8 cellular contexts compared by ENCODE assay signal in the genomic region with DNA sequence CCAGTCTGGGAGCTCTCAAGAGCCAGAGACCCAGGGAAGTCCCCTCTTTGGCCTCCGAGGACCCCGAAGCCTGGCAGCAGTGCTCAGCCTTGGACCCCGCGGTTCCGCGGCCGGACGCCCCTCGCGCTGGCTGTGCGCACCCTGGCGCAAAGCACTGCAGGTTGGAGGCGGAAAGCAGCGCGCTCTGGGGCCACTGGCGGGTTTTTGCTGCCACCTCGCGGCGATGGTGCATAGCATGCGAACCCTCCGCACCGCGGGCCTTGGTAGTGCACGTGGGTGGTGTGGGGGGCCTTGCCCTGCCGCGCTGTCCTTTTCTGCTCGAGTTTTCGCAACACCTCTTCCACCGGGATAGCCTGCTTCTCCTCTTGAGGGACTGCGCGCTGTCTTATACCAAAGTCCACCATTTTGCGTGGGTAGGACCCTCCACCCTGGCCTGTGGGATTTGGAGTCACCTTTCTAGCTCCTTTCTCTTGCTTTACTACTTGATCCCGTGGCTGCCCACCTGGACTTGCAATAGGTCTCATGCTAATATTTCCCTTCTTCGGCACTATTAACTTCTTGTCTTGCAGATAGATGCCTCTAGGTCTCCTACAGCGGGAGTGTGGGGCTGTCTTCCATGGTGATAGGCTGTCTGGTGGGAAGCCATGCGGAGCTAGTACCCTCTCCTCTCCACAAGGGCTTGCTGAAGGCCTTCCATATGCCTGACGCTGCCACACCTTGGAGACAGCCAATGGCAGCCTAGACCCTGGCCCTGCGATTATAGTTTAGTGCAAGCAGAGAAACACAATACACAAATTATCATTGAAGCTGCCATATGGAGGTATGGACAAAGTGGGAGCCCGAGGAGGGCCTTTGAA. TPM values are rescaled to one million over a fixed set of nuclear protein-coding genes. Genes with fewer than 3 reads are reported as not detected.
DNase-seq lines count a peak whose midpoint lies in the region; ATAC-seq and TF ChIP-seq lines count a peak whose summit lies in the region.

No MANE protein-coding gene starts in this region.

- H3K4me3 ChIP-seq in H7 (ENCODE audit: insufficient read depth, low read depth, low read length) (peak overlapping the region; percentile 25), hepatocyte (no peak overlapping the region), skeletal muscle cell (ENCODE audit: low read depth, low read length) (peak overlapping the region; percentile 31)

- H3K27ac ChIP-seq in hepatocyte = no peak overlapping the region

- H3K27me3 ChIP-seq in H7 (ENCODE audit: control insufficient read depth, insufficient read depth, low read length) (peaks cover 56% of the 10 kb centered on the region), hepatocyte (peaks cover 79% of the 10 kb centered on the region)

- H3K4me1 ChIP-seq in hepatocyte (ENCODE audit: insufficient read depth) = peaks cover 21% of the 10 kb centered on the region

- peak overlapping the region; percentile 91 for H3K4me2 ChIP-seq in hepatocyte

- DNase-seq in D341Med (ENCODE audit: low spot score) (peak; percentile 92), H7 (peak; percentile 93), NCI-H1105 treated with DMSO at 0.1 percent for 48 hours (lab: John Stamatoyannopoulos, UW) (peak; percentile 53), T-helper 9 cell (peak; percentile 64), anterior cingulate cortex (lab: John Stamatoyannopoulos, UW) (peak in 55 of 58 donors; percentile 3 to 80 (median 41)), hepatocyte (ENCODE audit: low spot score) (peak; percentile 87), skeletal muscle cell (ENCODE audit: low read depth) (no peak)

- no peaks in the 10 kb centered on the region for H3K9me3 ChIP-seq in hepatocyte (ENCODE audit: low read depth)

- 8% methylated on average over 38 of the region's 39 CpGs for WGBS in hepatocyte (ENCODE audit: low lambda C conversion rate, missing lambda C conversion rate)

- no peaks in the 10 kb centered on the region for H4K20me1 ChIP-seq in hepatocyte (ENCODE audit: insufficient read depth, poor library complexity, severe bottlenecking)

- H2AFZ ChIP-seq in hepatocyte = peak overlapping the region; percentile 52

- peak; percentile 84 for TF ChIP-seq CTCF in hepatocyte (IDR thresholded peaks at IDR 0.05; ENCODE audit: poor library complexity)

- no peaks in the 10 kb centered on the region for H3K36me3 ChIP-seq in H7 (replicated peaks; ENCODE audit: control insufficient read depth, insufficient read depth, low read length)
- no peaks in the 10 kb centered on the region for H3K36me3 ChIP-seq in hepatocyte (replicated peaks; ENCODE audit: insufficient read depth, low read depth)

- no peaks in the 10 kb centered on the region for H3K9me2 ChIP-seq in hepatocyte (replicated peaks; ENCODE audit: insufficient read depth)

- H3K79me2 ChIP-seq in hepatocyte = no peaks in the 10 kb centered on the region

- ATAC-seq in GM21526 (IDR thresholded peaks at IDR 0.05; ENCODE audit: low FRiP score, unreplicated experiment) = no peak

RNA-seq across cellular contexts. Expression of a gene that starts 14.3 kb away (rescaled TPM):
- 1.7 and 3.0 TPM in 2 replicates for total RNA-seq in H7 (2014; rRNA removed; shearing (Covaris generic))
- total RNA-seq in hepatocyte = not detected in 2 replicates
- polyA plus RNA-seq in hepatocyte = not detected in 2 replicates

RNA-seq across cellular contexts. Expression of a gene that starts 53.4 kb away (rescaled TPM):
- 0.07 and 0.80 TPM in 2 replicates for total RNA-seq in H7 (2014; rRNA removed; shearing (Covaris generic))
- 0.32 and 0.53 TPM in 2 replicates for total RNA-seq in hepatocyte
- 1.1 and 1.3 TPM in 2 replicates for polyA plus RNA-seq in hepatocyte
